27 cellular contexts compared by ENCODE assay signal in the genomic region with DNA sequence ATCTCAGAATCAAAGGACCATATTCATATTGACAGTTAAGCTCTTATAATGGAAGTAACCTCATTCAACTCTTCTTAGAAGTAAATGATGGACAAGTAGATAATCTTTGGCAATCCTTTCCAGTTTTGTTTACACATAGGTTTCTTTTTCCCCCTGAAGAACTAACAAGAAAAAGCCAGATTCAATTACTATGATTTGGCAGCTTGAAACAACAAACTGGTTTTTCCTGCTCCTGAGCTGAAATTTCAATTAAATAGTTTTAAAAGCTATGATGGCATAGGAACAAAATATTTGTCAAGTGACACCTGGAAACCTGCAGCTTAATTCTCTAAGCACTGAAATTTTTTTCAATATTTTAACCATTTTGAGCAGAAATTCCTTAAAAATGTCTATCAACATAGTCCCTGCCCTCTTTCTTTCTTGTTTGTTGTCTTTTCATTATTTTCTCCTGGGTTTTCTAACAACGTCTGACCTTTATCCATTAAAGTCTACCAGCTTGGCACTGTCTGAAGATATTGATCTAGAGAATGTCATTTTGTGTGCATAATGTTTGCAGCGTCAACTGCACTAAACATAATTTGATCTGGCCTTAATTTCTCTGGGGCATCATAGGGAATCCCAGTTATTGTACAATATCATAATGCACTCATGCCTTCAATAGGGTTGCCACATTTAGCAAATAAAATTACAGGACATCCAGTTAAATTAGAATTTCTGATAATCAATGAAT. TPM values are rescaled to one million over a fixed set of nuclear protein-coding genes. Genes with fewer than 3 reads are reported as not detected.
DNase-seq lines count a peak whose midpoint lies in the region; ATAC-seq and TF ChIP-seq lines count a peak whose summit lies in the region.
"Had no signal": no experiment of that assay in that cellular context is flagged by ENCODE, and none has a peak within 500 bp of the region (broad histone marks: within the 10 kb centered on the region; RNA-seq: fewer than 3 reads in every experiment).

No MANE protein-coding gene starts in this region.

- H3F3A ChIP-seq in PC-9 (ENCODE audit: insufficient read depth, low read depth), result peaks cover 27% of the 10 kb centered on the region

- H3K36me3 ChIP-seq in PC-9 (ENCODE audit: low read depth) (no peaks in the 10 kb centered on the region), parathyroid adenoma (ENCODE audit: control insufficient read depth, insufficient read depth, low read length) (no peaks in the 10 kb centered on the region), ascending aorta (no peaks in the 10 kb centered on the region)
- H3K36me3 ChIP-seq: esophagus squamous epithelium, heart right ventricle had no signal

- CTCF ChIA-PET in PC-9 (lab: Charles Lee), result no interaction called here

- DNase-seq in DMS53 (lab: John Stamatoyannopoulos, UW), result peak; percentile 78
- peak; percentile 96 for DNase-seq in LNCaP clone FGC (ENCODE audit: low read depth)
- peak in 1 of 2 experiments; percentile 98 for DNase-seq in PC-9
- DNase-seq in ascending aorta (ENCODE audit: low spot score in 2 of 2), result no peak
- no peak for DNase-seq in HCEC 1CT
- DNase-seq: activated CD4-positive, alpha-beta memory T cell treated with anti-CD3 and anti-CD28 coated beads, Interleukin-2, amount 10 ng/mL, durations not matched to agents 7 days and 5 days; activated naive CD8-positive, alpha-beta T cell treated with anti-CD3 and anti-CD28 coated beads for 36 hours; aorta; esophagus squamous epithelium; foreskin melanocyte; GM23248; heart right ventricle; HFFc6; kidney glomerular epithelial cell; NCI-H1048; NCI-H187 treated with DMSO at 0.1 percent for 48 hours; NCI-H446 treated with DMSO at 0.1 percent for 48 hours; nephron progenitor cell; SHP77 treated with DMSO at 0.1 percent for 48 hours; stimulated activated CD4-positive, alpha-beta T cell treated with anti-CD3 and anti-CD28 coated beads, Interleukin-4, amount 100 ng/mL, for 4 hours; substantia nigra; T-cell had no signal

- TF ChIP-seq CTCF in LNCaP clone FGC (IDR thresholded peaks at IDR 0.05; ENCODE audit: control insufficient read depth, extremely low read depth, insufficient read depth) (no peak), PC-9 (conservative IDR thresholded peaks at IDR 0.05) (no peak), parathyroid adenoma (IDR thresholded peaks at IDR 0.05) (no peak), ascending aorta (IDR thresholded peaks at IDR 0.05) (no peak)

- H3K4me1 ChIP-seq in PC-9 (replicated peaks; ENCODE audit: insufficient read depth) (peaks cover 63% of the 10 kb centered on the region), parathyroid adenoma (peaks cover 4% of the 10 kb centered on the region), ascending aorta (peaks cover under 1 to 2% of the 10 kb centered on the region in 2 donors)

- intact Hi-C loops in PC-9 (cut with micrococcal nuclease; ENCODE audit: unreplicated experiment) (loop anchor here (5.0 to 10.0 kb wide), 2 partner anchors 51 to 71 kb away; a partner anchor contains a TSS), ascending aorta (cut with DNase I) (loop anchor here (5.0 kb wide), 3 partner anchors 49 to 166 kb away; a partner anchor contains a TSS)

- peaks cover 9% of the 10 kb centered on the region for H3K79me2 ChIP-seq in PC-9 (ENCODE audit: low read depth)
- H3K79me2 ChIP-seq in parathyroid adenoma, result peaks cover under 1% of the 10 kb centered on the region

- peak overlapping the region; percentile 67 for H3K4me2 ChIP-seq in PC-9
- peak overlapping the region; percentile 36 for H3K4me2 ChIP-seq in parathyroid adenoma (ENCODE audit: low read length)

- ATAC-seq in HG02571 (IDR thresholded peaks at IDR 0.05; ENCODE audit: unreplicated experiment), result no peak
- ATAC-seq: heart right ventricle; Panc1; sciatic nerve; stimulated activated memory B cell treated with anti-CD40 and anti-IgM and Interleukin-4, amounts not matched to agents 10 μg/mL and 1 μg/mL and 100 μg/mL, for 72 hours; T-cell had no signal

- peak overlapping the region; percentile 32 for H3K4me3 ChIP-seq in LNCaP clone FGC (ENCODE audit: low read depth, low read length)
- H3K4me3 ChIP-seq in PC-9, result peak overlapping the region; percentile 8; the same call in 1 of the 2 replicates
- peak overlapping the region; percentile 32 for H3K4me3 ChIP-seq in parathyroid adenoma (ENCODE audit: low read depth, low read length)
- H3K4me3 ChIP-seq in ascending aorta, result no peak overlapping the region
- H3K4me3 ChIP-seq: esophagus squamous epithelium, GM23248, heart right ventricle had no signal

- H3K27me3 ChIP-seq in PC-9 (ENCODE audit: insufficient read depth, low read depth) (no peaks in the 10 kb centered on the region), parathyroid adenoma (ENCODE audit: control insufficient read depth, insufficient read depth, low read length) (no peaks in the 10 kb centered on the region), ascending aorta (no peaks in the 10 kb centered on the region)
- H3K27me3 ChIP-seq: esophagus squamous epithelium, heart right ventricle had no signal

- H3K27ac ChIP-seq in PC-9 (peak overlapping the region; percentile 49), parathyroid adenoma (peak overlapping the region; percentile 64), ascending aorta (no peak overlapping the region)
- H3K27ac ChIP-seq: esophagus squamous epithelium, GM23248, heart right ventricle had no signal

- POLR2A ChIA-PET in PC-9 (lab: Charles Lee; ENCODE audit: unreplicated experiment), result interaction anchor here (0.6 kb wide), 2 partner anchors 55 to 72 kb away, joined by 3 to 6 read pairs; no protein-coding TSS in a partner anchor

- H2AFZ ChIP-seq in PC-9 (no peak overlapping the region), parathyroid adenoma (no peak overlapping the region)
- H2AFZ ChIP-seq: GM23248 had no signal

- no peaks in the 10 kb centered on the region for H3K9me3 ChIP-seq in PC-9 (ENCODE audit: insufficient read depth, low read depth)
- H3K9me3 ChIP-seq in parathyroid adenoma (ENCODE audit: control insufficient read depth, low read length), result no peaks in the 10 kb centered on the region
- H3K9me3 ChIP-seq in ascending aorta, result no peaks in the 10 kb centered on the region
- H3K9me3 ChIP-seq: esophagus squamous epithelium, heart right ventricle had no signal

- 0 out of 2 replicates have a peak, but pooled peaks cover 9% of the 10 kb centered on the region for H3K9me2 ChIP-seq in PC-9 (ENCODE audit: insufficient read depth)

- BruUV-seq in PC-9 (replicated peaks; lab: Mats Ljungman, UMichigan), result no TSS peak

- no peaks in the 10 kb centered on the region for H4K20me1 ChIP-seq in PC-9 (ENCODE audit: insufficient read depth)

- no peak overlapping the region for H3K9ac ChIP-seq in parathyroid adenoma
- H3K9ac ChIP-seq: GM23248 had no signal

RNA-seq across cellular contexts. Expression of a gene that starts 4.0 kb away (rescaled TPM):
- total RNA-seq in PC-9 (2021), result 22.9 and 23.5 TPM in 2 replicates
- 8.4 TPM for total RNA-seq in ascending aorta

Comparison
In these comparisons a context has a peak if more than half of its experiments do, and no peak if none do; other contexts are left out.
1. DNase-seq: peak in DMS53 (single experiment) and LNCaP clone FGC (single experiment); none in ascending aorta (0 of 2) and HCEC 1CT (single experiment).
2. H3K4me3 ChIP-seq: peak in LNCaP clone FGC (single experiment), PC-9 (single experiment) and parathyroid adenoma (single experiment); none in ascending aorta (0 of 2).
3. H3K27ac ChIP-seq: peak in PC-9 (single experiment) and parathyroid adenoma (single experiment); none in ascending aorta (0 of 2).